In genomic region chr1:39882152-39882551, GRCh38 we compare ENCODE assay signal across 8 cellular contexts. TPM values are rescaled to one million over a fixed set of nuclear protein-coding genes. Genes with fewer than 3 reads are reported as not detected.
DNase-seq lines count a peak whose midpoint lies in the region; ATAC-seq and TF ChIP-seq lines count a peak whose summit lies in the region.

No MANE protein-coding gene starts in this region.

- intact Hi-C loops in A673 (cut with micrococcal nuclease; ENCODE audit: unreplicated experiment), result no loop called here

- H3K9me3 ChIP-seq in A673 (ENCODE audit: low read depth, low read length, poor library complexity, severe bottlenecking), result no peaks in the 10 kb centered on the region
- no peaks in the 10 kb centered on the region for H3K9me3 ChIP-seq in HUES6 (ENCODE audit: control insufficient read depth, insufficient read depth, low read depth, low read length)

- H3K9me3 Mint-ChIP-seq in brain, result peaks cover 0 to 3% (median 2%) of the 10 kb centered on the region in 5 experiments
- H3K9me3 Mint-ChIP-seq in mesothelial cell of epicardium, result no peaks in the 10 kb centered on the region

- H3K27ac ChIP-seq in A673 (ENCODE audit: low read depth, low read length, poor library complexity, severe bottlenecking) (peak overlapping the region; percentile 93), HUES6 (ENCODE audit: low read depth, low read length) (no peak overlapping the region)

- H3K36me3 Mint-ChIP-seq in brain (peaks cover 38% of the 10 kb centered on the region), mesothelial cell of epicardium (peaks cover 4% of the 10 kb centered on the region)

- no peak for DNase-seq in A673 (ENCODE audit: low spot score)
- DNase-seq in mesothelial cell of epicardium (ENCODE audit: low spot score in 2 of 2, unreplicated experiment in 2 of 2), result no peak
- DNase-seq in NCI-H774 (lab: John Stamatoyannopoulos, UW), result no peak
- no peak for DNase-seq in NCI-H526 treated with DMSO at 0.1 percent for 48 hours (lab: John Stamatoyannopoulos, UW)
- no peak for DNase-seq in NCI-H1417 (lab: John Stamatoyannopoulos, UW)

- H3K36me3 ChIP-seq in A673 (ENCODE audit: insufficient read depth, low read length, poor library complexity, severe bottlenecking), result peaks cover 9% of the 10 kb centered on the region
- no peaks in the 10 kb centered on the region for H3K36me3 ChIP-seq in HUES6 (ENCODE audit: control insufficient read depth, insufficient read depth, low read length)

- H3K4me1 Mint-ChIP-seq in brain (peaks cover 71% of the 10 kb centered on the region), mesothelial cell of epicardium (peaks cover 22% of the 10 kb centered on the region)

- no peak for ATAC-seq in GM21390 (IDR thresholded peaks at IDR 0.05; ENCODE audit: unreplicated experiment)

- BruUV-seq in A673 (replicated peaks; lab: Mats Ljungman, UMichigan), result no TSS peak

- H3K27me3 ChIP-seq in A673 (replicated peaks; ENCODE audit: insufficient read depth, low read depth, low read length, poor library complexity) (no peaks in the 10 kb centered on the region), HUES6 (ENCODE audit: control insufficient read depth, insufficient read depth, low read length) (no peaks in the 10 kb centered on the region)

- CTCF ChIA-PET in A673 (lab: Charles Lee), result no interaction called here

- no peaks in the 10 kb centered on the region for H3K4me1 ChIP-seq in A673 (ENCODE audit: insufficient read depth, low read length, poor library complexity, severe bottlenecking)
- H3K4me1 ChIP-seq in HUES6 (ENCODE audit: control insufficient read depth, insufficient read depth, low read length), result peaks cover 21% of the 10 kb centered on the region

- H3K27ac Mint-ChIP-seq in brain (peak overlapping the region; percentile 95 to 97 (median 96)), mesothelial cell of epicardium (peak overlapping the region; percentile 85)

- H3K4me3 ChIP-seq in A673 (ENCODE audit: low read depth, low read length, poor library complexity, severe bottlenecking), result peak overlapping the region; percentile 100
- H3K4me3 ChIP-seq in HUES6 (ENCODE audit: low read depth, low read length), result peak overlapping the region; percentile 81

- peak overlapping the region; percentile 83 for H3K9ac ChIP-seq in HUES6 (ENCODE audit: low read length)

- no peak for TF ChIP-seq CTCF in A673 (conservative IDR thresholded peaks at IDR 0.05; ENCODE audit: low read depth, low read length)
- TF ChIP-seq CTCF in brain (conservative IDR thresholded peaks at IDR 0.05), result no peak
- TF ChIP-seq CTCF in mesothelial cell of epicardium (IDR thresholded peaks at IDR 0.05; ENCODE audit: unreplicated experiment), result no peak

- H3K27me3 Mint-ChIP-seq in brain (peaks cover 11% of the 10 kb centered on the region), mesothelial cell of epicardium (ENCODE audit: low read depth) (no peaks in the 10 kb centered on the region)

- H3K4me3 Mint-ChIP-seq in brain (peak overlapping the region; percentile 90 to 97 (median 95)), mesothelial cell of epicardium (peak overlapping the region; percentile 96)

- POLR2A ChIA-PET in A673 (lab: Charles Lee; ENCODE audit: low non-redundant PET), result no interaction called here

RNA-seq across cellular contexts. Expression of gene TRIT1, which starts 1.2 kb away (rescaled TPM):
- total RNA-seq in A673 (2021) (39.8 and 41.2 TPM in 2 replicates), mesothelial cell of epicardium (38.6 to 40.3 TPM (median 39.5 TPM) in 3 replicates)
- 12.2 TPM for polyA plus RNA-seq in brain (ENCODE audit: insufficient read depth, low read depth, low replicate concordance)

RNA-seq across cellular contexts. Expression of gene MYCL, which starts 19.6 kb away (rescaled TPM):
- total RNA-seq in A673 (2021) (0.58 and 2.1 TPM in 2 replicates), mesothelial cell of epicardium (25.0 to 27.2 TPM (median 25.5 TPM) in 3 replicates)
- 7.1 TPM for polyA plus RNA-seq in brain (ENCODE audit: insufficient read depth, low read depth, low replicate concordance)
